Comparison of ENCODE assay signal across 8 cellular contexts in genomic region chr3:194070634-194071409, GRCh38.
DNase-seq lines count a peak whose midpoint lies in the region; TF ChIP-seq lines count a peak whose summit lies in the region.

No MANE protein-coding gene starts in this region.

- H3K9me2 ChIP-seq in SU-DHL-6 (replicated peaks; ENCODE audit: insufficient read depth, low read length) = no peaks in the 10 kb centered on the region

- peak overlapping the region; percentile 75 for H3K4me2 ChIP-seq in SU-DHL-6 (ENCODE audit: low read depth, low read length, poor library complexity, severe bottlenecking)

- H3K9me3 ChIP-seq in SU-DHL-6 (ENCODE audit: insufficient read depth, low read length) = peaks cover 4% of the 10 kb centered on the region; the same call in 1 of the 2 replicates

- H3K36me3 ChIP-seq in SU-DHL-6 (ENCODE audit: low read length) (no peaks in the 10 kb centered on the region), rectal smooth muscle tissue (ENCODE audit: control insufficient read depth, insufficient read depth, low read length) (no peaks in the 10 kb centered on the region)

- peak overlapping the region; percentile 63 for H3K9ac ChIP-seq in SU-DHL-6 (ENCODE audit: low read length)
- no peak overlapping the region for H3K9ac ChIP-seq in rectal smooth muscle tissue (ENCODE audit: low read length)

- no peak for TF ChIP-seq CTCF in SU-DHL-6 (IDR thresholded peaks at IDR 0.05; ENCODE audit: insufficient read depth, low read length, poor library complexity, severe bottlenecking)

- H3K27me3 ChIP-seq in SU-DHL-6 (ENCODE audit: low read length) (no peaks in the 10 kb centered on the region), rectal smooth muscle tissue (ENCODE audit: control insufficient read depth, insufficient read depth, low read length) (no peaks in the 10 kb centered on the region)

- H2AFZ ChIP-seq in SU-DHL-6 (ENCODE audit: low read depth, low read length, severe bottlenecking) = peak overlapping the region; percentile 54

- H3K79me2 ChIP-seq in SU-DHL-6 (ENCODE audit: insufficient read depth, low read length) = no peaks in the 10 kb centered on the region

- peak; percentile 47 for DNase-seq in GM04503 (ENCODE audit: low read depth)
- peak; percentile 89 for DNase-seq in H4 (ENCODE audit: low spot score)
- peak; percentile 83 for DNase-seq in LHCN-M2 (ENCODE audit: low read depth)
- peak in 54 of 58 donors; percentile 14 to 83 (median 66) for DNase-seq in anterior cingulate cortex (lab: John Stamatoyannopoulos, UW)
- DNase-seq in hepatic stellate cell (ENCODE audit: low spot score) = peak; percentile 84
- no peak for DNase-seq in cerebellar nuclear complex (lab: John Stamatoyannopoulos, UW)

- H3K4me1 ChIP-seq in rectal smooth muscle tissue (ENCODE audit: control insufficient read depth, insufficient read depth, low read length) = peaks cover 4% of the 10 kb centered on the region

- peak overlapping the region; percentile 57 for H3K4me3 ChIP-seq in SU-DHL-6 (ENCODE audit: insufficient read depth, low read length, poor library complexity, severe bottlenecking)
- H3K4me3 ChIP-seq in rectal smooth muscle tissue (ENCODE audit: low read length) = peak overlapping the region; percentile 46

- H3K27ac ChIP-seq in SU-DHL-6 (ENCODE audit: low read depth, low read length) = peak overlapping the region; percentile 43
- H3K27ac ChIP-seq in rectal smooth muscle tissue (ENCODE audit: low read depth, low read length) = peak overlapping the region; percentile 80

- peaks cover 25% of the 10 kb centered on the region for H3F3A ChIP-seq in SU-DHL-6 (ENCODE audit: insufficient read depth)

- no peaks in the 10 kb centered on the region for H4K20me1 ChIP-seq in SU-DHL-6 (ENCODE audit: low read depth, low read length)

Comparison
In these comparisons a context has a peak if more than half of its experiments do, and no peak if none do; other contexts are left out.
1. DNase-seq: peak in GM04503 (single experiment), H4 (single experiment), LHCN-M2 (single experiment), anterior cingulate cortex (54 of 58) and hepatic stellate cell (single experiment); none in cerebellar nuclear complex (0 of 2).